Comparison of ENCODE assay signal across 17 cellular contexts in the genomic region with DNA sequence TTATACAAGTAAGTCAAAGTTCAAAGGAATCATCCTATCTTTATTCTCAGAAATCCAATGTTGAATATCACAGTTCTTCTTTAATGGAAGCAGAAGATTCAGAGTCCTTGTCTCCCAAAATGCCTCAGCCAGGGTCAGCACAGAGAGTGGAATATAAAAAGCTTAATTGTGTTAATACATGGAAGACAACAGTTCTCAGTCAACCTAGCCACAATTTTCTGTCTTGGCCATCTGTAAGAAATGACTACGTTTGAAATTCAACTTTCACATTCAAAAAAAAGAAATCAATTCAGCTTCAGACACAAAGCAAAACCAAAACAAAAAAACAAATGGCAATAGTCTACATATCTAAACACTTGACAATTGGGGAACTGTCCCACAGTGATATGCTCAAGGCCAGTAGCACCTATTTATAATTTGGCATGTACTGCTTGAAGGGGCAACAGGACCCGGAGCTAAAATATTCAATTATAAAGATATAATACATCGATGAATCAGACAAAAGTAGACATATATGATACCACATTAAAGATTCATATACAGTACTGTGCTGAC. TPM values are rescaled to one million over a fixed set of nuclear protein-coding genes. Genes with fewer than 3 reads are reported as not detected.
DNase-seq lines count a peak whose midpoint lies in the region; ATAC-seq, FAIRE-seq and TF ChIP-seq lines count a peak whose summit lies in the region.
"Had no signal": no experiment of that assay in that cellular context is flagged by ENCODE, and none has a peak within 500 bp of the region (broad histone marks: within the 10 kb centered on the region; RNA-seq: fewer than 3 reads in every experiment).

No MANE protein-coding gene starts in this region.

- H3K9me3 ChIP-seq in SK-N-SH (no peaks in the 10 kb centered on the region), astrocyte (ENCODE audit: insufficient read depth, low read depth, low read length) (no peaks in the 10 kb centered on the region), prostate gland (no peaks in the 10 kb centered on the region)

- CTCF ChIA-PET in SK-N-SH (lab: Yijun Ruan, JAX) = interaction anchor here (1.5 to 3.0 kb wide), 3 partner anchors 12 to 315 kb away, joined by 5 to 9 read pairs (median 9); no protein-coding TSS in a partner anchor

- H3K4me3 ChIP-seq in SK-N-SH (ENCODE audit: low read depth in 2 of 2, low read length in 1 of 2) = 0 out of 4 replicates have a peak overlapping the region, but pooled peaks of 1 of the 2 experiments have one; percentile 25
- H3K4me3 ChIP-seq in astrocyte (ENCODE audit: insufficient read depth, low read depth, low read length) = no peak overlapping the region
- H3K4me3 ChIP-seq in prostate gland = no peak overlapping the region
- H3K4me3 ChIP-seq: GM23338 had no signal

- TF ChIP-seq CTCF in SK-N-SH (IDR thresholded peaks at IDR 0.05) = no peak
- no peak for TF ChIP-seq CTCF in astrocyte (IDR thresholded peaks at IDR 0.05; ENCODE audit: insufficient read depth, low read depth, low read length)
- no peak for TF ChIP-seq CTCF in mesothelial cell of epicardium (IDR thresholded peaks at IDR 0.05; ENCODE audit: unreplicated experiment)
- TF ChIP-seq CTCF in prostate gland (IDR thresholded peaks at IDR 0.05) = no peak

- H3K9me3 Mint-ChIP-seq in astrocyte (ENCODE audit: unreplicated experiment) (no peaks in the 10 kb centered on the region), mesothelial cell of epicardium (no peaks in the 10 kb centered on the region)
- H3K9me3 Mint-ChIP-seq: GM23338 had no signal

- H3K27me3 Mint-ChIP-seq in astrocyte (ENCODE audit: low read depth, unreplicated experiment) = no peaks in the 10 kb centered on the region
- H3K27me3 Mint-ChIP-seq in mesothelial cell of epicardium (ENCODE audit: low read depth) = no peaks in the 10 kb centered on the region
- H3K27me3 Mint-ChIP-seq: naive B cell had no signal

- H2AFZ ChIP-seq in SK-N-SH (ENCODE audit: low read depth) (peak overlapping the region; percentile 67; the same call in 1 of the 2 replicates), astrocyte (ENCODE audit: low read depth, low read length) (no peak overlapping the region)
- H2AFZ ChIP-seq: GM23338 had no signal

- H3K4me1 ChIP-seq in SK-N-SH (ENCODE audit: control insufficient read depth in 1 of 2, insufficient read depth in 2 of 2, low read depth in 1 of 2, low read length in 1 of 2) (peaks cover 0 to 14% of the 10 kb centered on the region in 2 experiments; a peak in 2 of 4 replicates), astrocyte (ENCODE audit: insufficient read depth, low read length) (peaks cover 13% of the 10 kb centered on the region), prostate gland (replicated peaks) (no peaks in the 10 kb centered on the region)

- intact Hi-C loops in prostate gland (cut with DNase I) = no loop called here

- peaks cover 5 to 24% of the 10 kb centered on the region in 2 experiments for H3K36me3 ChIP-seq in SK-N-SH (replicated peaks in 1 of 2; ENCODE audit: control insufficient read depth in 1 of 2, insufficient read depth in 2 of 2, low read length in 1 of 2)
- H3K36me3 ChIP-seq in astrocyte (ENCODE audit: insufficient read depth, low read length) = peaks cover 5% of the 10 kb centered on the region
- peaks cover 0 to 5% of the 10 kb centered on the region in 2 donors for H3K36me3 ChIP-seq in prostate gland

- TF ChIP-seq EP300 in SK-N-SH (IDR thresholded peaks at IDR 0.05; ENCODE audit: borderline replicate concordance in 1 of 2, low read depth in 1 of 2, low read length in 1 of 2) = no peak

- H3K27ac Mint-ChIP-seq in astrocyte (ENCODE audit: unreplicated experiment) (peak overlapping the region; percentile 92), mesothelial cell of epicardium (peak overlapping the region; percentile 67)
- H3K27ac Mint-ChIP-seq: GM23338 had no signal

- H3K36me3 Mint-ChIP-seq in astrocyte (ENCODE audit: low read depth, unreplicated experiment) = peaks cover 3% of the 10 kb centered on the region
- peaks cover 5% of the 10 kb centered on the region for H3K36me3 Mint-ChIP-seq in mesothelial cell of epicardium

- H3K4me3 Mint-ChIP-seq in astrocyte (ENCODE audit: unreplicated experiment) = no peak overlapping the region
- H3K4me3 Mint-ChIP-seq in mesothelial cell of epicardium = no peak overlapping the region
- H3K4me3 Mint-ChIP-seq: GM23338, naive B cell had no signal

- POLR2A ChIA-PET in SK-N-SH (lab: Yijun Ruan, JAX) = no interaction called here

- H4K20me1 ChIP-seq in SK-N-SH (ENCODE audit: insufficient read depth) = no peaks in the 10 kb centered on the region
- no peaks in the 10 kb centered on the region for H4K20me1 ChIP-seq in astrocyte (ENCODE audit: insufficient read depth, low read length)

- ATAC-seq in SK-N-SH treated with all-trans-retinoic acid at 6 μM for 48 hours = no peak
- no peak for ATAC-seq in HG03108 (IDR thresholded peaks at IDR 0.05; ENCODE audit: unreplicated experiment)
- no peak for ATAC-seq in HG03095 (IDR thresholded peaks at IDR 0.05; ENCODE audit: unreplicated experiment)
- ATAC-seq: GM23338, left colon had no signal

- no peaks in the 10 kb centered on the region for H3F3A ChIP-seq in SK-N-SH (replicated peaks; ENCODE audit: insufficient read depth)

- DNase-seq in SK-N-SH = no peak
- no peak for DNase-seq in GM19239 (ENCODE audit: insufficient read length, low spot score)
- no peak for DNase-seq in astrocyte (ENCODE audit: low read depth)
- DNase-seq in mesothelial cell of epicardium (ENCODE audit: low spot score in 2 of 2, unreplicated experiment in 2 of 2) = no peak
- no peak for DNase-seq in prostate gland (ENCODE audit: low spot score)
- DNase-seq: activated CD8-positive, alpha-beta memory T cell treated with anti-CD3 and anti-CD28 coated beads for 24 hours; activated naive CD4-positive, alpha-beta T cell treated with anti-CD3 and anti-CD28 coated beads, Interleukin-2, amount 50 U/mL, for 16 hours; Calu3; left colon; naive B cell; SHP77 had no signal

- peak; percentile 61 for FAIRE-seq in GM19239 (lab: Jason Lieb, UNC)
- FAIRE-seq in astrocyte (lab: Jason Lieb, UNC) = no peak
- FAIRE-seq: urothelium cell line had no signal

- no peak for TF ChIP-seq POLR2A in prostate gland (IDR thresholded peaks at IDR 0.05)

- H3K9ac ChIP-seq in SK-N-SH = no peak overlapping the region
- peak overlapping the region; percentile 53 for H3K9ac ChIP-seq in astrocyte (ENCODE audit: low read length)

- H3K9me2 ChIP-seq in SK-N-SH = no peaks in the 10 kb centered on the region

- H3K4me2 ChIP-seq in SK-N-SH (peak overlapping the region; percentile 65), astrocyte (ENCODE audit: low read length) (peak overlapping the region; percentile 76)
- H3K4me2 ChIP-seq: GM23338 had no signal

- 95% methylated on average over 3 of the region's 3 CpGs for WGBS in SK-N-SH (ENCODE audit: low lambda C conversion rate)
- WGBS in prostate gland = 93% methylated on average over 3 of the region's 3 CpGs

- H3K27me3 ChIP-seq in SK-N-SH (ENCODE audit: insufficient read depth) (no peaks in the 10 kb centered on the region), astrocyte (ENCODE audit: insufficient read depth, low read length) (no peaks in the 10 kb centered on the region), prostate gland (replicated peaks; ENCODE audit: insufficient read depth) (no peaks in the 10 kb centered on the region)

- peak overlapping the region in 1 of 2 experiments; percentile 48; a peak in 2 of 4 replicates for H3K27ac ChIP-seq in SK-N-SH (ENCODE audit: low read depth in 2 of 2, low read length in 1 of 2)
- H3K27ac ChIP-seq in astrocyte (ENCODE audit: low read depth, low read length) = peak overlapping the region; percentile 41
- H3K27ac ChIP-seq in prostate gland = no peak overlapping the region
- H3K27ac ChIP-seq: 22Rv1 had no signal

- TF ChIP-seq RAD21 in SK-N-SH (IDR thresholded peaks at IDR 0.05; ENCODE audit: low read length) = no peak

- H3K79me2 ChIP-seq in SK-N-SH (ENCODE audit: insufficient read depth) = no peaks in the 10 kb centered on the region
- no peaks in the 10 kb centered on the region for H3K79me2 ChIP-seq in astrocyte (ENCODE audit: insufficient read depth, low read length)

- H3K4me1 Mint-ChIP-seq in astrocyte (ENCODE audit: low read depth, unreplicated experiment) (peaks cover 17% of the 10 kb centered on the region), mesothelial cell of epicardium (peaks cover 20% of the 10 kb centered on the region)
- H3K4me1 Mint-ChIP-seq: GM23338, naive B cell had no signal

TF ChIP-seq in SK-N-SH, 30 proteins besides CTCF, POLR2A, EP300 and RAD21 (continues in another document):
- TF ChIP-seq SMC3 (IDR thresholded peaks at IDR 0.05; ENCODE audit: low read depth, low read length) (no peak), GABPA (IDR thresholded peaks at IDR 0.05; ENCODE audit: low read depth) (no peak), GATA2 (CRISPR knock-in tag; IDR thresholded peaks at IDR 0.05) (no peak), JUND (IDR thresholded peaks at IDR 0.05) (no peak), NFIC (IDR thresholded peaks at IDR 0.05; ENCODE audit: borderline replicate concordance) (no peak), FOXM1 (IDR thresholded peaks at IDR 0.05; ENCODE audit: low read depth) (no peak), RCOR1 (IDR thresholded peaks at IDR 0.05; ENCODE audit: low read length) (no peak), NRF1 (IDR thresholded peaks at IDR 0.05; ENCODE audit: low read depth, low read length) (no peak), FOSL2 (IDR thresholded peaks at IDR 0.05; ENCODE audit: borderline replicate concordance, low read depth) (no peak)

TF ChIP-seq in SK-N-SH treated with all-trans-retinoic acid at 6 μM for 48 hours, 23 proteins besides CTCF, POLR2A, EP300 and RAD21 (continues in another document):
- TF ChIP-seq SNAI2 (CRISPR knock-in tag; IDR thresholded peaks at IDR 0.05) (no peak), TCF4 (CRISPR knock-in tag; IDR thresholded peaks at IDR 0.05; ENCODE audit: borderline replicate concordance) (no peak), OSR1 (CRISPR knock-in tag; IDR thresholded peaks at IDR 0.05) (no peak), TOX (CRISPR knock-in tag; IDR thresholded peaks at IDR 0.05; ENCODE audit: borderline replicate concordance) (no peak)
- TF ChIP-seq, protein P1, sequence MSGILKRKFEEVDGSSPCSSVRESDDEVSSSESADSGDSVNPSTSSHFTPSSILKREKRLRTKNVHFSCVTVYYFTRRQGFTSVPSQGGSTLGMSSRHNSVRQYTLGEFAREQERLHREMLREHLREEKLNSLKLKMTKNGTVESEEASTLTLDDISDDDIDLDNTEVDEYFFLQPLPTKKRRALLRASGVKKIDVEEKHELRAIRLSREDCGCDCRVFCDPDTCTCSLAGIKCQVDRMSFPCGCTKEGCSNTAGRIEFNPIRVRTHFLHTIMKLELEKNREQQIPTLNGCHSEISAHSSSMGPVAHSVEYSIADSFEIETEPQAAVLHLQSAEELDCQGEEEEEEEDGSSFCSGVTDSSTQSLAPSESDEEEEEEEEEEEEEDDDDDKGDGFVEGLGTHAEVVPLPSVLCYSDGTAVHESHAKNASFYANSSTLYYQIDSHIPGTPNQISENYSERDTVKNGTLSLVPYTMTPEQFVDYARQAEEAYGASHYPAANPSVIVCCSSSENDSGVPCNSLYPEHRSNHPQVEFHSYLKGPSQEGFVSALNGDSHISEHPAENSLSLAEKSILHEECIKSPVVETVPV (CRISPR knock-in tag; IDR thresholded peaks at IDR 0.05) = no peak

RNA-seq across cellular contexts. Expression of a gene that starts 27.3 kb away (rescaled TPM):
- polyA plus RNA-seq in SK-N-SH (2012; rRNA removed) = 0.05 and 0.13 TPM in 2 replicates
- polyA plus RNA-seq in SK-N-SH (2012; cell fraction: cytosol; rRNA removed) = 0.06 and 0.09 TPM in 2 replicates
- polyA plus RNA-seq in SK-N-SH (2012; cell fraction: nucleus; rRNA removed) = 0.15 and 0.25 TPM in 2 replicates
- total RNA-seq in astrocyte = 0.07 TPM in 1 of 2 replicates, not detected in the other
- total RNA-seq in mesothelial cell of epicardium = 1.1 to 1.6 TPM (median 1.2 TPM) in 3 replicates
- 1 to 10 TPM; 1.1 to 8.1 TPM for total RNA-seq in prostate gland
- total RNA-seq: Calu3 had no signal
